In the genomic region with DNA sequence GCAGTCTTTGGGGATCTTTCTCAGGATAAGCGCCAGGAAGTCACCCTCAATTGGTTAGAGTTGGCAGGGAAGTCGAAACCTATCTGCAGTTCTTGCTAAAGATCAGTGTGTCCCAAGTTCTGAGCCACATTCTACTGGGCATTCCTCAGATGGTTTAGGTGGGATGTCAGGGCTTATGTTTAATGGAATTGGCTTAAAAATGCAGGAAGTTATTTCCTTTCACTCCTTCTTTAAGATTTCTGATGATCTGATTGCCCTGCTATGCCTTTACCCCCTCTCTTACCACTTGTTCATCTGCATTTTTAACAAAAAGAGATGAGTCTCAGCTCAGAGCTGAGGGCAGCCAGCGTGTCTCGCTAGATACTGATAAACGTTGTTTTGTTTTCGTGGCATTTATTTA, we compare ENCODE assay signal across 12 cellular contexts. TPM values are rescaled to one million over a fixed set of nuclear protein-coding genes. Genes with fewer than 3 reads are reported as not detected.
DNase-seq lines count a peak whose midpoint lies in the region; TF ChIP-seq lines count a peak whose summit lies in the region.
"Had no signal": no experiment of that assay in that cellular context is flagged by ENCODE, and none has a peak within 500 bp of the region (broad histone marks: within the 10 kb centered on the region; RNA-seq: fewer than 3 reads in every experiment).

No MANE protein-coding gene starts in this region.

- H3K36me3 ChIP-seq in brain microvascular endothelial cell (replicated peaks) = no peaks in the 10 kb centered on the region
- H3K36me3 ChIP-seq in mesendoderm (ENCODE audit: control insufficient read depth, insufficient read depth, low read length) = no peaks in the 10 kb centered on the region

- H2BK120ac ChIP-seq in mesendoderm (ENCODE audit: low read depth, low read length) = no peak overlapping the region

- H3K23ac ChIP-seq in mesendoderm (ENCODE audit: low read length) = no peak overlapping the region

- peak overlapping the region; percentile 81 for H3K27ac ChIP-seq in brain microvascular endothelial cell
- no peak overlapping the region for H3K27ac ChIP-seq in mesendoderm (ENCODE audit: low read depth, low read length)

- in situ Hi-C loops in brain microvascular endothelial cell (cut with HindIII; ENCODE audit: low pct_ligation_motif_present, low sequenced_read_pairs) = no loop called here

- H3K79me2 ChIP-seq in mesendoderm (ENCODE audit: control insufficient read depth, insufficient read depth, low read length) = no peaks in the 10 kb centered on the region

- H3K4me1 ChIP-seq in mesendoderm (ENCODE audit: control insufficient read depth, low read depth, low read length) = no peaks in the 10 kb centered on the region

- H3K56ac ChIP-seq in mesendoderm (ENCODE audit: low read length) = no peak overlapping the region

- no peak overlapping the region for H3K4me2 ChIP-seq in mesendoderm (ENCODE audit: low read length)

- H3K27me3 ChIP-seq in brain microvascular endothelial cell (replicated peaks) = no peaks in the 10 kb centered on the region
- no peaks in the 10 kb centered on the region for H3K27me3 ChIP-seq in mesendoderm (ENCODE audit: insufficient read depth, low read length, poor library complexity)

- H3K4me3 ChIP-seq in brain microvascular endothelial cell (ENCODE audit: low read depth, low read length) (no peak overlapping the region), mesendoderm (ENCODE audit: low read length) (no peak overlapping the region)

- no peaks in the 10 kb centered on the region for H3K79me1 ChIP-seq in mesendoderm (ENCODE audit: low read length)

- H3K9ac ChIP-seq in mesendoderm (ENCODE audit: low read length) = no peak overlapping the region

- no peak overlapping the region for H4K5ac ChIP-seq in mesendoderm (ENCODE audit: low read length)

- DNase-seq in AG08395 (ENCODE audit: low spot score) (peak; percentile 89), HS-5 (ENCODE audit: low read depth) (peak; percentile 78), brain microvascular endothelial cell (peak; percentile 70), mesendoderm (peak; percentile 96), NCI-H2196 treated with DMSO at 0.1 percent for 48 hours (lab: John Stamatoyannopoulos, UW; ENCODE audit: unreplicated experiment) (no peak), SKM-1 (lab: John Stamatoyannopoulos, UW; ENCODE audit: unreplicated experiment) (no peak), GF-D8 (lab: John Stamatoyannopoulos, UW) (no peak), DMS114 treated with DMSO at 0.1 percent for 48 hours (lab: John Stamatoyannopoulos, UW; ENCODE audit: unreplicated experiment) (no peak)
- DNase-seq: activated CD8-positive, alpha-beta memory T cell treated with anti-CD3 and anti-CD28 coated beads, Interleukin-2, amount 50 U/mL, for 48 hours; caudate nucleus; CD4-positive, alpha-beta memory T cell; NCI-H2171 treated with DMSO at 0.1 percent for 48 hours had no signal

- H2BK5ac ChIP-seq in mesendoderm (ENCODE audit: low read length) = no peak overlapping the region

- H3K4ac ChIP-seq in mesendoderm (ENCODE audit: low read depth, low read length) = no peak overlapping the region

- H2AK5ac ChIP-seq in mesendoderm (ENCODE audit: low read length) = no peak overlapping the region

- no peak overlapping the region for H3K18ac ChIP-seq in mesendoderm (ENCODE audit: low read length)

- WGBS in mesendoderm (ENCODE audit: extremely low coverage, insufficient coverage, low lambda C conversion rate) = no CpG with 5 or more reads among the region's 6 CpGs

- no peak overlapping the region for H2BK15ac ChIP-seq in mesendoderm (replicated peaks; ENCODE audit: low read depth)

- no peak for TF ChIP-seq CTCF in brain microvascular endothelial cell (IDR thresholded peaks at IDR 0.05; ENCODE audit: low read depth, low read length, missing control alignments)

- H4K8ac ChIP-seq in mesendoderm (ENCODE audit: low read depth, low read length) = no peak overlapping the region

RNA-seq across cellular contexts. Expression of gene FOXL1, which starts 30.8 kb away (rescaled TPM):
- 0.27 TPM for polyA plus RNA-seq in mesendoderm (2013, experiment 1 of 2)
- 0.35 TPM for polyA plus RNA-seq in mesendoderm (2013, experiment 2 of 2)
- polyA plus RNA-seq: CD4-positive, alpha-beta memory T cell had no signal

RNA-seq across cellular contexts. Expression of gene FOXC2, which starts 42.5 kb away (rescaled TPM):
- 1.7 TPM for polyA plus RNA-seq in mesendoderm (2013, experiment 1 of 2)
- polyA plus RNA-seq in mesendoderm (2013, experiment 2 of 2) = 1.7 TPM
- polyA plus RNA-seq: CD4-positive, alpha-beta memory T cell had no signal

RNA-seq across cellular contexts. Expression of gene MTHFSD, which starts 54.1 kb away (rescaled TPM):
- polyA plus RNA-seq in mesendoderm (2013, experiment 1 of 2) = 5.5 TPM
- polyA plus RNA-seq in mesendoderm (2013, experiment 2 of 2) = 6.0 TPM

Comparison
In these comparisons a context has a peak if more than half of its experiments do, and no peak if none do; other contexts are left out.
1. DNase-seq: peak in AG08395 (single experiment), HS-5 (single experiment), brain microvascular endothelial cell (single experiment) and mesendoderm (single experiment); none in NCI-H2196 treated with DMSO at 0.1 percent for 48 hours (single experiment), SKM-1 (single experiment), GF-D8 (single experiment) and DMS114 treated with DMSO at 0.1 percent for 48 hours (single experiment).